Comparison of ENCODE assay signal across 28 cellular contexts in the genomic region with DNA sequence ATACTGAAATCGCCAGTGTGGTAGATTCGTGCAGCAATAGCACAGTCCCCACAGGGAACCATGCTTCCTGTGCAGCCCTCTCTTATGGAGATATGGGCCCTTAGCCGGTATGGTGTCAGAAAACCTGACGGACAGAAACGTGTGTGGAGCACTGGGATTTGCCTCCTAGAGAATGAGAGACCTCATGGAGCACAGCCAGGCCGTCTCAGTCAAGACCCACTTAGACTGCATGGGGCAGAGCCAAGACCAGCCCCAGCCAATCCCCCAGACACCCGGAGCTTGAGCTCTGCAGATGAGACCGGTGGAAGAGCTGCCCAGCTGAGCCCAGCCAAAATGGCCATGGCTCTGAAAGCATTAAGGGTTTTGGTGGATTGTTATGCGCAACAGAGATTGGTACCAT.
DNase-seq lines count a peak whose midpoint lies in the region; ATAC-seq, FAIRE-seq and TF ChIP-seq lines count a peak whose summit lies in the region.
"Had no signal": no experiment of that assay in that cellular context is flagged by ENCODE, and none has a peak within 500 bp of the region (broad histone marks: within the 10 kb centered on the region; RNA-seq: fewer than 3 reads in every experiment).

No MANE protein-coding gene starts in this region.

- H3K27me3 Mint-ChIP-seq in stimulated activated memory B cell treated with anti-CD40 and anti-IgM and Interleukin-4, amounts not matched to agents 10 μg/mL and 1 μg/mL and 100 μg/mL, for 72 hours = peaks cover 54% of the 10 kb centered on the region
- H3K27me3 Mint-ChIP-seq: activated CD8-positive, alpha-beta T cell treated with anti-CD3 and anti-CD28 coated beads for 36 hours had no signal

- ATAC-seq in HG03064 (IDR thresholded peaks at IDR 0.05; ENCODE audit: low read depth, unreplicated experiment) (peak; percentile 37), HG02798 (IDR thresholded peaks at IDR 0.05; ENCODE audit: poor library complexity, unreplicated experiment) (no peak), HG03565 (IDR thresholded peaks at IDR 0.05; ENCODE audit: unreplicated experiment) (no peak)
- ATAC-seq in stimulated activated memory B cell treated with anti-CD40 and anti-IgM and Interleukin-4, amounts not matched to agents 10 μg/mL and 1 μg/mL and 100 μg/mL, for 72 hours = no peak
- ATAC-seq: activated CD8-positive, alpha-beta T cell treated with anti-CD3 and anti-CD28 coated beads for 36 hours; effector memory CD8-positive, alpha-beta T cell; esophagus mucosa; foreskin keratinocyte; left lung; natural killer cell; right lobe of liver had no signal

- no peak overlapping the region for H3K27ac Mint-ChIP-seq in stimulated activated memory B cell treated with anti-CD40 and anti-IgM and Interleukin-4, amounts not matched to agents 10 μg/mL and 1 μg/mL and 100 μg/mL, for 72 hours
- H3K27ac Mint-ChIP-seq: activated CD8-positive, alpha-beta T cell treated with anti-CD3 and anti-CD28 coated beads for 36 hours; activated T-cell treated with anti-CD3 and anti-CD28 coated beads, Interleukin-2, amount 50 U/mL, for 24 hours; effector memory CD8-positive, alpha-beta T cell; natural killer cell had no signal

- H3K9ac ChIP-seq in BLaER1 (no peak overlapping the region), kidney (ENCODE audit: low read length in 2 of 2) (no peak overlapping the region)

- peaks cover 14% of the 10 kb centered on the region for H3K4me1 Mint-ChIP-seq in stimulated activated memory B cell treated with anti-CD40 and anti-IgM and Interleukin-4, amounts not matched to agents 10 μg/mL and 1 μg/mL and 100 μg/mL, for 72 hours

- DNase-seq in kidney = peak; percentile 20
- no peak for DNase-seq in DMS 273 treated with DMSO at 0.1 percent for 48 hours (lab: John Stamatoyannopoulos, UW)
- no peak for DNase-seq in RKO (ENCODE audit: low spot score)
- DNase-seq: activated CD4-positive, CD25-positive, alpha-beta regulatory T cell; activated CD8-positive, alpha-beta T cell treated with anti-CD3 and anti-CD28 coated beads for 36 hours; activated gamma-delta T cell treated with Interleukin-2 at 50 U/mL for 16 hours; activated T-cell treated with anti-CD3 and anti-CD28 coated beads, Interleukin-2, amount 50 U/mL, for 24 hours; BE2C; effector memory CD8-positive, alpha-beta T cell; foreskin keratinocyte; midbrain; natural killer cell; NCI-H1105; OCI-M1; SHP77; SW 1271; trophoblast cell had no signal

- no peaks in the 10 kb centered on the region for H3K27me3 ChIP-seq in BLaER1
- H3K27me3 ChIP-seq: BE2C, foreskin keratinocyte, ovary, right lobe of liver had no signal

- peak overlapping the region; percentile 70 for H3K4me2 ChIP-seq in BLaER1

- H3K9me3 ChIP-seq in BLaER1 (peaks cover 8% of the 10 kb centered on the region), kidney (ENCODE audit: control insufficient read depth in 1 of 2, low read length in 2 of 2) (no peaks in the 10 kb centered on the region)
- H3K9me3 ChIP-seq: BE2C, left lung, ovary, right lobe of liver had no signal

- no peak overlapping the region for H3K4me3 ChIP-seq in BLaER1
- H3K4me3 ChIP-seq in kidney (ENCODE audit: low read length in 2 of 2) = no peak overlapping the region
- H3K4me3 ChIP-seq: left lung, ovary, right lobe of liver had no signal

- H3K4me1 ChIP-seq in BLaER1 = peaks cover 68% of the 10 kb centered on the region
- peaks cover 0 to 2% of the 10 kb centered on the region in 2 donors for H3K4me1 ChIP-seq in kidney (ENCODE audit: control insufficient read depth in 1 of 2, insufficient read depth in 1 of 2, low read depth in 1 of 2, low read length in 2 of 2)
- H3K4me1 ChIP-seq: left lung had no signal

- no peaks in the 10 kb centered on the region for H3K36me3 ChIP-seq in BLaER1
- no peaks in the 10 kb centered on the region for H3K36me3 ChIP-seq in kidney (ENCODE audit: control insufficient read depth in 1 of 2, insufficient read depth in 2 of 2, low read length in 2 of 2)
- H3K36me3 ChIP-seq: BE2C, left lung, ovary, right lobe of liver had no signal

- peak overlapping the region; percentile 1 for H3K4me3 Mint-ChIP-seq in stimulated activated memory B cell treated with anti-CD40 and anti-IgM and Interleukin-4, amounts not matched to agents 10 μg/mL and 1 μg/mL and 100 μg/mL, for 72 hours
- H3K4me3 Mint-ChIP-seq: activated CD8-positive, alpha-beta T cell treated with anti-CD3 and anti-CD28 coated beads for 36 hours; activated T-cell treated with anti-CD3 and anti-CD28 coated beads, Interleukin-2, amount 50 U/mL, for 24 hours; brain; effector memory CD8-positive, alpha-beta T cell; natural killer cell had no signal

- FAIRE-seq in kidney (lab: Jason Lieb, UNC) = no peak
- FAIRE-seq: GM12892 had no signal

- peak overlapping the region; percentile 27; the same call in 1 of the 2 replicates for H3K27ac ChIP-seq in BLaER1
- H3K27ac ChIP-seq in kidney (ENCODE audit: low read depth in 2 of 2, low read length in 2 of 2) = no peak overlapping the region
- H3K27ac ChIP-seq: foreskin keratinocyte, left lung, ovary, right lobe of liver had no signal

- H4K20me1 ChIP-seq in BLaER1 = no peaks in the 10 kb centered on the region

- no peaks in the 10 kb centered on the region for H3K9me3 Mint-ChIP-seq in stimulated activated memory B cell treated with anti-CD40 and anti-IgM and Interleukin-4, amounts not matched to agents 10 μg/mL and 1 μg/mL and 100 μg/mL, for 72 hours
- H3K9me3 Mint-ChIP-seq: activated CD8-positive, alpha-beta T cell treated with anti-CD3 and anti-CD28 coated beads for 36 hours; activated T-cell treated with anti-CD3 and anti-CD28 coated beads, Interleukin-2, amount 50 U/mL, for 24 hours; effector memory CD8-positive, alpha-beta T cell had no signal

- H3K36me3 Mint-ChIP-seq in stimulated activated memory B cell treated with anti-CD40 and anti-IgM and Interleukin-4, amounts not matched to agents 10 μg/mL and 1 μg/mL and 100 μg/mL, for 72 hours = no peaks in the 10 kb centered on the region
- H3K36me3 Mint-ChIP-seq: brain had no signal

- intact Hi-C loops in kidney (cut with DNase I) = no loop called here

- no peak for TF ChIP-seq CTCF in kidney (IDR thresholded peaks at IDR 0.05; ENCODE audit: borderline replicate concordance, extremely low read depth, insufficient read depth)
